Comparison of ENCODE assay signal across 20 cellular contexts in genomic region chr4:112251044-112251632, GRCh38. TPM values are rescaled to one million over a fixed set of nuclear protein-coding genes. Genes with fewer than 3 reads are reported as not detected.
A peak's percentile ranks its signal among the peaks of the same experiment; 100 is the strongest.
DNase-seq lines count a peak whose midpoint lies in the region; ATAC-seq and TF ChIP-seq lines count a peak whose summit lies in the region.
"Had no signal": no experiment of that assay in that cellular context is flagged by ENCODE, and none has a peak within 500 bp of the region (broad histone marks: within the 10 kb centered on the region; RNA-seq: fewer than 3 reads in every experiment).

No MANE protein-coding gene starts in this region.

- H3K79me2 ChIP-seq in GM23338 (replicated peaks; ENCODE audit: insufficient read depth): peaks cover 64% of the 10 kb centered on the region

- H3F3A ChIP-seq in GM23338 (replicated peaks; ENCODE audit: low read depth): no peaks in the 10 kb centered on the region

- intact Hi-C loops in left ventricle myocardium superior (cut with micrococcal nuclease): no loop called here
- intact Hi-C loops in activated T-helper 2 cell treated with anti-CD3 and anti-CD28 coated beads, Interferon-gamma antibody, Interleukin-2, Interleukin-4, amounts not matched to agents 10 μg/mL and 5 μg/mL and 100 μg/mL, durations not matched to agents 14 hours and 24 hours and 36 hours (cut with micrococcal nuclease): no loop called here

- H3K4me3 Mint-ChIP-seq in GM23338: no peak overlapping the region
- H3K4me3 Mint-ChIP-seq in activated T-helper 2 cell treated with anti-CD3 and anti-CD28 coated beads, Interferon-gamma antibody, Interleukin-2, Interleukin-4, amounts not matched to agents 10 μg/mL and 5 μg/mL and 100 μg/mL, durations not matched to agents 14 hours and 24 hours and 36 hours (ENCODE audit: low read depth): no peak overlapping the region
- H3K4me3 Mint-ChIP-seq: B cell, endodermal cell had no signal

- H3K9me3 Mint-ChIP-seq in GM23338: no peaks in the 10 kb centered on the region
- no peaks in the 10 kb centered on the region for H3K9me3 Mint-ChIP-seq in activated T-helper 2 cell treated with anti-CD3 and anti-CD28 coated beads, Interferon-gamma antibody, Interleukin-2, Interleukin-4, amounts not matched to agents 10 μg/mL and 5 μg/mL and 100 μg/mL, durations not matched to agents 14 hours and 24 hours and 36 hours
- H3K9me3 Mint-ChIP-seq: endodermal cell had no signal

- H3K27ac ChIP-seq in GM23338 (ENCODE audit: low read depth): no peak overlapping the region
- H3K27ac ChIP-seq: tibial artery had no signal

- H3K9me2 ChIP-seq in GM23338 (ENCODE audit: insufficient read depth): no peaks in the 10 kb centered on the region

- 0 out of 3 replicates have a peak, but pooled peaks have one; percentile 27 for ATAC-seq in GM23338
- ATAC-seq in left ventricle myocardium superior: peak; percentile 64
- no peak for ATAC-seq in HG03521 (IDR thresholded peaks at IDR 0.05; ENCODE audit: unreplicated experiment)
- no peak for ATAC-seq in GM21447 (IDR thresholded peaks at IDR 0.05; ENCODE audit: unreplicated experiment)
- ATAC-seq: mucosa of descending colon had no signal

- H3K4me2 ChIP-seq in GM23338: no peak overlapping the region

- H3K27me3 Mint-ChIP-seq in GM23338 (ENCODE audit: insufficient read depth, low read depth, poor library complexity): no peaks in the 10 kb centered on the region
- no peaks in the 10 kb centered on the region for H3K27me3 Mint-ChIP-seq in activated T-helper 2 cell treated with anti-CD3 and anti-CD28 coated beads, Interferon-gamma antibody, Interleukin-2, Interleukin-4, amounts not matched to agents 10 μg/mL and 5 μg/mL and 100 μg/mL, durations not matched to agents 14 hours and 24 hours and 36 hours (ENCODE audit: low read depth)
- H3K27me3 Mint-ChIP-seq: B cell had no signal

- H3K4me3 ChIP-seq in GM23338 (no peak overlapping the region), adipocyte (ENCODE audit: low read length) (peak overlapping the region; percentile 29)
- H3K4me3 ChIP-seq: mucosa of descending colon, tibial artery had no signal

- H3K36me3 Mint-ChIP-seq in GM23338 (ENCODE audit: low read depth): peaks cover 5% of the 10 kb centered on the region; the same call in 2 of the 3 replicates
- H3K36me3 Mint-ChIP-seq in activated T-helper 2 cell treated with anti-CD3 and anti-CD28 coated beads, Interferon-gamma antibody, Interleukin-2, Interleukin-4, amounts not matched to agents 10 μg/mL and 5 μg/mL and 100 μg/mL, durations not matched to agents 14 hours and 24 hours and 36 hours (ENCODE audit: low read depth): no peaks in the 10 kb centered on the region

- no peak overlapping the region; the same call in 1 of the 2 replicates for H3K27ac Mint-ChIP-seq in GM23338
- no peak overlapping the region for H3K27ac Mint-ChIP-seq in activated T-helper 2 cell treated with anti-CD3 and anti-CD28 coated beads, Interferon-gamma antibody, Interleukin-2, Interleukin-4, amounts not matched to agents 10 μg/mL and 5 μg/mL and 100 μg/mL, durations not matched to agents 14 hours and 24 hours and 36 hours
- H3K27ac Mint-ChIP-seq: B cell, endodermal cell had no signal

- H3K4me1 ChIP-seq in GM23338 (ENCODE audit: insufficient read depth) (peaks cover 24% of the 10 kb centered on the region), adipocyte (ENCODE audit: control insufficient read depth, insufficient read depth, low read length) (peaks cover 18% of the 10 kb centered on the region)
- H3K4me1 ChIP-seq: tibial artery had no signal

- H3K36me3 ChIP-seq in GM23338 (ENCODE audit: insufficient read depth) (no peaks in the 10 kb centered on the region), adipocyte (ENCODE audit: control insufficient read depth, insufficient read depth, low read length, severe bottlenecking) (peaks cover 6% of the 10 kb centered on the region)

- no peak overlapping the region for H2AFZ ChIP-seq in GM23338

- H3K9me3 ChIP-seq in adipocyte (ENCODE audit: control insufficient read depth, low read length): no peaks in the 10 kb centered on the region
- H3K9me3 ChIP-seq: mucosa of descending colon, tibial artery had no signal

- no peak overlapping the region for H3K9ac ChIP-seq in adipocyte (ENCODE audit: low read length)

- H3K4me1 Mint-ChIP-seq in GM23338: peaks cover 34% of the 10 kb centered on the region
- peaks cover 3% of the 10 kb centered on the region for H3K4me1 Mint-ChIP-seq in activated T-helper 2 cell treated with anti-CD3 and anti-CD28 coated beads, Interferon-gamma antibody, Interleukin-2, Interleukin-4, amounts not matched to agents 10 μg/mL and 5 μg/mL and 100 μg/mL, durations not matched to agents 14 hours and 24 hours and 36 hours (ENCODE audit: low read depth)

- TF ChIP-seq CTCF in GM23338 (conservative IDR thresholded peaks at IDR 0.05; ENCODE audit: low read depth in 2 of 2): no peak

- H3K27me3 ChIP-seq in GM23338 (ENCODE audit: insufficient read depth) (no peaks in the 10 kb centered on the region), adipocyte (replicated peaks; ENCODE audit: control insufficient read depth, insufficient read depth, low read length) (no peaks in the 10 kb centered on the region)
- H3K27me3 ChIP-seq: tibial artery had no signal

- no peaks in the 10 kb centered on the region; the same call in 1 of the 2 replicates for H4K20me1 ChIP-seq in GM23338 (replicated peaks; ENCODE audit: insufficient read depth)

- no peak for DNase-seq in GM23338 (ENCODE audit: low spot score)
- no peak for DNase-seq in adipocyte (ENCODE audit: low read depth)
- no peak for DNase-seq in left ventricle myocardium superior
- DNase-seq in pons (ENCODE audit: low spot score): peak; percentile 24
- no peak for DNase-seq in iPS-NIHi7 (ENCODE audit: extremely low spot score)
- no peak for DNase-seq in activated T-helper 2 cell treated with anti-CD3 and anti-CD28 coated beads, Interferon-gamma antibody, Interleukin-2, Interleukin-4, amounts not matched to agents 10 μg/mL and 5 μg/mL and 100 μg/mL, durations not matched to agents 14 hours and 24 hours and 36 hours (ENCODE audit: low spot score)
- DNase-seq: activated CD4-positive, alpha-beta T cell treated with anti-CD3 and anti-CD28 coated beads, Interleukin-2, amount 50 U/mL, for 48 hours; activated naive CD4-positive, alpha-beta T cell treated with Interleukin-2 at 50 U/mL for 16 hours; COR-L47; endodermal cell; hippocampal formation; mucosa of descending colon; NCI-H1417; NCI-H2171; NCI-H774; T-helper 1 cell; tibial artery had no signal

TF ChIP-seq in GM23338, 12 proteins besides CTCF, POLR2A, EP300 and RAD21 (continues in another document):
- no peak for TF ChIP-seq STAT1 (IDR thresholded peaks at IDR 0.05; ENCODE audit: unreplicated experiment)
- no peak for TF ChIP-seq EZH2 (IDR thresholded peaks at IDR 0.05; ENCODE audit: low read depth, unreplicated experiment)
- no peak for TF ChIP-seq EZH2phosphoT487 (IDR thresholded peaks at IDR 0.05; ENCODE audit: unreplicated experiment)
- TF ChIP-seq CREB1 (CRISPR knock-in tag; IDR thresholded peaks at IDR 0.05; ENCODE audit: low read depth): no peak
- TF ChIP-seq ETS1 (IDR thresholded peaks at IDR 0.05): no peak
- no peak for TF ChIP-seq POLR2AphosphoS5 (IDR thresholded peaks at IDR 0.05; ENCODE audit: low read depth)

RNA-seq across cellular contexts. Expression of gene AP1AR, which starts 19.6 kb away (rescaled TPM):
- 25.5 and 28.0 TPM in 2 replicates for total RNA-seq in GM23338 (2014; rRNA removed; shearing (Covaris generic))
- 17.5 and 18.5 TPM in 2 replicates for polyA plus RNA-seq in GM23338 (2016; fragmentation: Nextera tagmentation; extraction: Ambion mirVana)
- 10.2 TPM for total RNA-seq in left ventricle myocardium superior
- total RNA-seq in activated T-helper 2 cell treated with anti-CD3 and anti-CD28 coated beads, Interferon-gamma antibody, Interleukin-2, Interleukin-4, amounts not matched to agents 10 μg/mL and 5 μg/mL and 100 μg/mL, durations not matched to agents 14 hours and 24 hours and 36 hours: 19.3 and 21.7 TPM in 2 replicates

RNA-seq across cellular contexts. Expression of gene TIFA, which starts 34.6 kb away (rescaled TPM):
- total RNA-seq in GM23338 (2014; rRNA removed; shearing (Covaris generic)): 1.6 and 4.7 TPM in 2 replicates
- 1.5 and 2.6 TPM in 2 replicates for polyA plus RNA-seq in GM23338 (2016; fragmentation: Nextera tagmentation; extraction: Ambion mirVana)
- 32.2 TPM for total RNA-seq in left ventricle myocardium superior
- 10.1 and 10.4 TPM in 2 replicates for total RNA-seq in activated T-helper 2 cell treated with anti-CD3 and anti-CD28 coated beads, Interferon-gamma antibody, Interleukin-2, Interleukin-4, amounts not matched to agents 10 μg/mL and 5 μg/mL and 100 μg/mL, durations not matched to agents 14 hours and 24 hours and 36 hours

RNA-seq across cellular contexts. Expression of gene ALPK1, which starts 46.0 kb away (rescaled TPM):
- 0.49 and 2.0 TPM in 2 replicates for total RNA-seq in GM23338 (2014; rRNA removed; shearing (Covaris generic))
- 0.10 TPM in 1 of 2 replicates, not detected in the other for polyA plus RNA-seq in GM23338 (2016; fragmentation: Nextera tagmentation; extraction: Ambion mirVana)
- 5.1 TPM for total RNA-seq in left ventricle myocardium superior
- 2.9 and 3.8 TPM in 2 replicates for total RNA-seq in activated T-helper 2 cell treated with anti-CD3 and anti-CD28 coated beads, Interferon-gamma antibody, Interleukin-2, Interleukin-4, amounts not matched to agents 10 μg/mL and 5 μg/mL and 100 μg/mL, durations not matched to agents 14 hours and 24 hours and 36 hours

Comparison
In these comparisons a context has a peak if more than half of its experiments do, and no peak if none do; other contexts are left out.
1. ATAC-seq: peak in GM23338 (single experiment) and left ventricle myocardium superior (single experiment); none in HG03521 (single experiment) and GM21447 (single experiment).